ENCODE assay signal across 8 cellular contexts in genomic region chr19:48644839-48645651, GRCh38. TPM values are rescaled to one million over a fixed set of nuclear protein-coding genes. Genes with fewer than 3 reads are reported as not detected.
DNase-seq lines count a peak whose midpoint lies in the region; ATAC-seq and TF ChIP-seq lines count a peak whose summit lies in the region.

No MANE protein-coding gene starts in this region.

- no peaks in the 10 kb centered on the region for H3K27me3 ChIP-seq in Loucy (ENCODE audit: insufficient read depth, low read length, poor library complexity, severe bottlenecking)
- H3K27me3 ChIP-seq in gastroesophageal sphincter = no peaks in the 10 kb centered on the region
- H3K27me3 ChIP-seq in testis = no peaks in the 10 kb centered on the region

- H3K79me2 ChIP-seq in Loucy (ENCODE audit: insufficient read depth, low read length) = no peaks in the 10 kb centered on the region

- no peaks in the 10 kb centered on the region for H3K9me2 ChIP-seq in Loucy (replicated peaks; ENCODE audit: low read depth, low read length)

- intact Hi-C loops in testis (cut with DNase I; ENCODE audit: low total_unique reads) = loop anchor here (10.0 kb wide), 1 partner anchor 200 kb away; no protein-coding TSS in a partner anchor

- ATAC-seq in gastroesophageal sphincter (peak; percentile 78), GM21786 (IDR thresholded peaks at IDR 0.05; ENCODE audit: unreplicated experiment) (no peak)

- 3 to 9% methylated on average over 9 to 10 of the region's 26 CpGs for WGBS in gastroesophageal sphincter (ENCODE audit: low coverage in 1 of 2), 2 donors
- WGBS in testis, 2 donors = 1 to 2% methylated on average over 17 to 26 of the region's 26 CpGs

- H3K4me3 ChIP-seq in Loucy (ENCODE audit: low read length, poor library complexity, severe bottlenecking) (peak overlapping the region; percentile 79), gastroesophageal sphincter (peak overlapping the region; percentile 59 to 80), testis (peak overlapping the region; percentile 49 to 66)

- TF ChIP-seq CTCF in Loucy (conservative IDR thresholded peaks at IDR 0.05; ENCODE audit: low read length) = no peak
- TF ChIP-seq CTCF in gastroesophageal sphincter (IDR thresholded peaks at IDR 0.05) = no peak
- TF ChIP-seq CTCF in testis (IDR thresholded peaks at IDR 0.05) = peak in 1 of 3 experiments; percentile 7

- peak; percentile 94 for DNase-seq in G401 (ENCODE audit: low spot score)
- peak; percentile 46 for DNase-seq in SHP77 treated with DMSO at 0.1 percent for 48 hours (lab: John Stamatoyannopoulos, UW)
- peak; percentile 74 for DNase-seq in activated naive CD4-positive, alpha-beta T cell treated with Interleukin-2 at 50 U/mL for 16 hours
- peak in 55 of 56 donors; percentile 26 to 90 (median 72) for DNase-seq in nucleus accumbens (lab: John Stamatoyannopoulos, UW)
- peak; percentile 92 for DNase-seq in testis

- H3K9ac ChIP-seq in Loucy (ENCODE audit: low read depth, low read length, poor library complexity, severe bottlenecking) = peak overlapping the region; percentile 69

- H3F3A ChIP-seq in Loucy (ENCODE audit: low read depth) = no peaks in the 10 kb centered on the region

- no peaks in the 10 kb centered on the region for H3K9me3 ChIP-seq in Loucy (ENCODE audit: insufficient read depth, low read depth, low read length)
- no peaks in the 10 kb centered on the region for H3K9me3 ChIP-seq in gastroesophageal sphincter
- H3K9me3 ChIP-seq in testis = no peaks in the 10 kb centered on the region

- H4K20me1 ChIP-seq in Loucy (ENCODE audit: insufficient read depth, low read length, poor library complexity, severe bottlenecking) = no peaks in the 10 kb centered on the region

- TF ChIP-seq POLR2A in gastroesophageal sphincter (IDR thresholded peaks at IDR 0.05) = no peak
- TF ChIP-seq POLR2A in testis (IDR thresholded peaks at IDR 0.05) = no peak

- in situ Hi-C loops in G401 (cut with HindIII; ENCODE audit: low sequenced_read_pairs) = no loop called here

- TF ChIP-seq EP300 in gastroesophageal sphincter (IDR thresholded peaks at IDR 0.05) = no peak

- peak overlapping the region; percentile 87 to 94 (median 91) for H3K27ac ChIP-seq in gastroesophageal sphincter
- H3K27ac ChIP-seq in testis = peak overlapping the region; percentile 92 to 96

- peak overlapping the region; percentile 86 for H3K4me2 ChIP-seq in Loucy (ENCODE audit: low read depth, low read length, poor library complexity, severe bottlenecking)

- peak overlapping the region; percentile 97 for H2AFZ ChIP-seq in Loucy (ENCODE audit: low read length)

- no peaks in the 10 kb centered on the region for H3K36me3 ChIP-seq in Loucy (ENCODE audit: insufficient read depth, low read length)
- H3K36me3 ChIP-seq in gastroesophageal sphincter = no peaks in the 10 kb centered on the region
- H3K36me3 ChIP-seq in testis (ENCODE audit: low read depth, missing control alignments) = no peaks in the 10 kb centered on the region

- H3K4me1 ChIP-seq in Loucy (ENCODE audit: insufficient read depth, low read length, poor library complexity, severe bottlenecking) (peaks cover 22% of the 10 kb centered on the region), gastroesophageal sphincter (peaks cover 0 to 34% (median 16%) of the 10 kb centered on the region in 3 donors), testis (peaks cover 17% of the 10 kb centered on the region)

RNA-seq across cellular contexts. Expression of gene CA11, which starts 0.9 kb away (rescaled TPM):
- total RNA-seq in G401 (2014; rRNA removed; shearing (Covaris generic)) = 103 TPM in 2 replicates
- 10 to 100 TPM in 3 of 4 donors, 1 to 10 TPM in 1; 10.0 to 28.5 (median 12.5) TPM for total RNA-seq in gastroesophageal sphincter
- 1 to 10 TPM; 6.3 to 6.8 TPM for total RNA-seq in testis
- 20.0 TPM for polyA plus RNA-seq in testis (ENCODE audit: insufficient read depth, low read depth, low replicate concordance)

RNA-seq across cellular contexts. Expression of gene DBP, which starts 7.9 kb away (rescaled TPM):
- 25.5 and 40.0 TPM in 2 replicates for total RNA-seq in G401 (2014; rRNA removed; shearing (Covaris generic))
- total RNA-seq in gastroesophageal sphincter = 10 to 100 TPM in 2 of 4 donors, 1 to 10 TPM in 2; 2.9 to 16.8 (median 8.9) TPM
- 10 to 100 TPM; 48.9 to 51.0 TPM for total RNA-seq in testis
- 30.4 TPM for polyA plus RNA-seq in testis (ENCODE audit: insufficient read depth, low read depth, low replicate concordance)

RNA-seq across cellular contexts. Expression of gene SPHK2, which starts 25.7 kb away (rescaled TPM):
- total RNA-seq in G401 (2014; rRNA removed; shearing (Covaris generic)) = 16.5 and 45.7 TPM in 2 replicates
- total RNA-seq in gastroesophageal sphincter (10 to 100 TPM in 3 of 4 donors, 1 to 10 TPM in 1; 7.2 to 17.9 (median 13.7) TPM), testis (10 to 100 TPM; 31.2 to 43.1 TPM)
- polyA plus RNA-seq in testis (ENCODE audit: insufficient read depth, low read depth, low replicate concordance) = 47.6 TPM

RNA-seq across cellular contexts. Expression of gene RPL18, which starts 26.1 kb away (rescaled TPM):
- 3,072 and 3,826 TPM in 2 replicates for total RNA-seq in G401 (2014; rRNA removed; shearing (Covaris generic))
- 1,000 to 10,000 TPM; 1,261 to 2,300 (median 1,588) TPM for total RNA-seq in gastroesophageal sphincter
- total RNA-seq in testis = 1,000 to 10,000 TPM; 1,047 to 1,537 TPM
- polyA plus RNA-seq in testis (ENCODE audit: insufficient read depth, low read depth, low replicate concordance) = 1,050 TPM

RNA-seq across cellular contexts. Expression of gene NTN5, which starts 27.8 kb away (rescaled TPM):
- total RNA-seq in G401 (2014; rRNA removed; shearing (Covaris generic)) = 1.3 TPM in 1 of 2 replicates, not detected in the other
- total RNA-seq in gastroesophageal sphincter (1 to 10 TPM in 2 of 4 donors, under 1 TPM in 1, not detected in 1; 0.78 to 2.3 (median 1.1) TPM), testis (1 to 10 TPM; 1.6 to 4.3 TPM)
- 0.87 TPM for polyA plus RNA-seq in testis (ENCODE audit: insufficient read depth, low read depth, low replicate concordance)
